Comparison of ENCODE assay signal across 9 cellular contexts in genomic region chr17:41792835-41793748, GRCh38. TPM values are rescaled to one million over a fixed set of nuclear protein-coding genes. Genes with fewer than 3 reads are reported as not detected.
DNase-seq lines count a peak whose midpoint lies in the region; ATAC-seq and TF ChIP-seq lines count a peak whose summit lies in the region.
"Had no signal": no experiment of that assay in that cellular context is flagged by ENCODE, and none has a peak within 500 bp of the region (broad histone marks: within the 10 kb centered on the region; RNA-seq: fewer than 3 reads in every experiment).

No MANE protein-coding gene starts in this region.

- H3K27ac Mint-ChIP-seq in osteocyte (ENCODE audit: unreplicated experiment), result peak overlapping the region; percentile 21

- H3K4me3 ChIP-seq in fibroblast of pulmonary artery (replicated peaks; ENCODE audit: low read depth, low read length), result no peak overlapping the region

- ATAC-seq in GM19395 (IDR thresholded peaks at IDR 0.05; ENCODE audit: unreplicated experiment), result no peak

- peaks cover 4% of the 10 kb centered on the region for H3K27me3 Mint-ChIP-seq in osteocyte (ENCODE audit: unreplicated experiment)

- no peaks in the 10 kb centered on the region for H3K9me3 Mint-ChIP-seq in osteocyte (ENCODE audit: unreplicated experiment)

- DNase-seq in EH (ENCODE audit: low read depth) (peak; percentile 70), OCI-M2 (lab: John Stamatoyannopoulos, UW; ENCODE audit: unreplicated experiment) (peak; percentile 46), fibroblast of pulmonary artery (ENCODE audit: low read depth) (peak; percentile 87), osteocyte (ENCODE audit: extremely low spot score, unreplicated experiment) (no peak), MV-4-11 (lab: John Stamatoyannopoulos, UW) (no peak), 8988T (no peak)
- no peak for DNase-seq in stimulated activated CD4-positive, alpha-beta T cell treated with anti-CD3 and anti-CD28 coated beads, Interleukin-12 subunit alpha, Interleukin-12 subunit beta, amount 100 ng/mL, for 4 hours
- DNase-seq: NCI-H1930 had no signal

- H3K4me3 Mint-ChIP-seq in osteocyte (ENCODE audit: unreplicated experiment), result no peak overlapping the region

- H3K4me1 Mint-ChIP-seq in osteocyte (ENCODE audit: unreplicated experiment), result peaks cover 24% of the 10 kb centered on the region

- TF ChIP-seq CTCF in fibroblast of pulmonary artery (IDR thresholded peaks at IDR 0.05; ENCODE audit: low read length, missing control alignments) (no peak), osteocyte (IDR thresholded peaks at IDR 0.05) (no peak)

- no peaks in the 10 kb centered on the region for H3K36me3 Mint-ChIP-seq in osteocyte (ENCODE audit: unreplicated experiment)

RNA-seq across cellular contexts. Expression of gene JUP, which starts 6.6 kb away (rescaled TPM):
- total RNA-seq in osteocyte, result 79.8 and 92.6 TPM in 2 replicates

RNA-seq across cellular contexts. Expression of gene P3H4, which starts 18.7 kb away (rescaled TPM):
- total RNA-seq in osteocyte, result 67.8 and 72.8 TPM in 2 replicates

RNA-seq across cellular contexts. Expression of gene FKBP10, which starts 19.7 kb away (rescaled TPM):
- total RNA-seq in osteocyte, result 408 and 426 TPM in 2 replicates

RNA-seq across cellular contexts. Expression of gene NT5C3B, which starts 42.9 kb away (rescaled TPM):
- 58.9 and 63.6 TPM in 2 replicates for total RNA-seq in osteocyte

RNA-seq across cellular contexts. Expression of gene KLHL10, which starts 44.5 kb away (rescaled TPM):
- not detected in 2 replicates for total RNA-seq in osteocyte

Comparison
In these comparisons a context has a peak if more than half of its experiments do, and no peak if none do; other contexts are left out.
1. DNase-seq: peak in EH (single experiment), OCI-M2 (single experiment) and fibroblast of pulmonary artery (single experiment); none in osteocyte (single experiment), MV-4-11 (single experiment), 8988T (single experiment) and stimulated activated CD4-positive, alpha-beta T cell treated with anti-CD3 and anti-CD28 coated beads, Interleukin-12 subunit alpha, Interleukin-12 subunit beta, amount 100 ng/mL, for 4 hours (single experiment).